Comparison of ENCODE assay signal across 11 cellular contexts in genomic region chr6:70857387-70858077, GRCh38.
DNase-seq lines count a peak whose midpoint lies in the region; ATAC-seq and TF ChIP-seq lines count a peak whose summit lies in the region.
"Had no signal": no experiment of that assay in that cellular context is flagged by ENCODE, and none has a peak within 500 bp of the region (broad histone marks: within the 10 kb centered on the region; RNA-seq: fewer than 3 reads in every experiment).

No MANE protein-coding gene starts in this region.

- H4K91ac ChIP-seq in neuronal stem cell (ENCODE audit: low read depth, low read length, poor library complexity) = no peak overlapping the region

- no peak overlapping the region for H2BK120ac ChIP-seq in neuronal stem cell (ENCODE audit: low read depth, low read length)

- H3K27me3 Mint-ChIP-seq in activated B cell treated with CpG ODN at 0.5 μM for 24 hours (no peaks in the 10 kb centered on the region), natural killer cell (ENCODE audit: low read depth in 2 of 2) (no peaks in the 10 kb centered on the region)
- H3K27me3 Mint-ChIP-seq: activated naive CD4-positive, alpha-beta T cell treated with anti-CD3 and anti-CD28 coated beads, Interleukin-2, amount 10 ng/mL, durations not matched to agents 7 days and 5 days had no signal

- H3K79me1 ChIP-seq in neuronal stem cell (ENCODE audit: low read depth, low read length) = no peaks in the 10 kb centered on the region

- peaks cover 4% of the 10 kb centered on the region; the same call in 1 of the 2 replicates for H4K20me1 ChIP-seq in PC-9 (ENCODE audit: insufficient read depth)

- no peak overlapping the region for H3K4ac ChIP-seq in neuronal stem cell (ENCODE audit: low read length)

- H3K79me2 ChIP-seq in PC-9 (ENCODE audit: low read depth) = no peaks in the 10 kb centered on the region

- H3K9me3 ChIP-seq in PC-9 (ENCODE audit: insufficient read depth, low read depth) (no peaks in the 10 kb centered on the region), neuronal stem cell (replicated peaks in 1 of 2; ENCODE audit: control insufficient read depth in 2 of 2, insufficient read depth in 1 of 2, low read depth in 1 of 2, low read length in 2 of 2) (no peaks in the 10 kb centered on the region)

- H3K9me3 Mint-ChIP-seq in activated B cell treated with CpG ODN at 0.5 μM for 24 hours (no peaks in the 10 kb centered on the region), natural killer cell (no peaks in the 10 kb centered on the region)
- H3K9me3 Mint-ChIP-seq: activated naive CD4-positive, alpha-beta T cell treated with anti-CD3 and anti-CD28 coated beads, Interleukin-2, amount 10 ng/mL, durations not matched to agents 7 days and 5 days had no signal

- H3K27ac Mint-ChIP-seq in activated B cell treated with CpG ODN at 0.5 μM for 24 hours (no peak overlapping the region), natural killer cell (no peak overlapping the region)
- H3K27ac Mint-ChIP-seq: activated naive CD4-positive, alpha-beta T cell treated with anti-CD3 and anti-CD28 coated beads, Interleukin-2, amount 10 ng/mL, durations not matched to agents 7 days and 5 days had no signal

- H3K36me3 ChIP-seq in PC-9 (ENCODE audit: low read depth) (0 out of 2 replicates have a peak, but pooled peaks cover 7% of the 10 kb centered on the region), neuronal stem cell (replicated peaks in 1 of 2; ENCODE audit: control insufficient read depth in 2 of 2, insufficient read depth in 2 of 2, low read length in 2 of 2) (peaks cover 0 to 34% of the 10 kb centered on the region in 2 donors)

- H3K9ac ChIP-seq in neuronal stem cell (ENCODE audit: low read depth, low read length, poor library complexity) = no peak overlapping the region

- H3K23ac ChIP-seq in neuronal stem cell (ENCODE audit: low read depth, low read length, poor library complexity) = no peak overlapping the region

- no peak overlapping the region for H2BK12ac ChIP-seq in neuronal stem cell (ENCODE audit: low read length)

- H3K27ac ChIP-seq in PC-9 = no peak overlapping the region
- no peak overlapping the region for H3K27ac ChIP-seq in neuronal stem cell (replicated peaks; ENCODE audit: low read length)

- H3K36me3 Mint-ChIP-seq in activated B cell treated with CpG ODN at 0.5 μM for 24 hours (ENCODE audit: low read depth) (peaks cover 38% of the 10 kb centered on the region), natural killer cell (peaks cover 13% of the 10 kb centered on the region)

- no peak overlapping the region for H2BK15ac ChIP-seq in neuronal stem cell (ENCODE audit: low read length)

- no TSS peak for BruUV-seq in PC-9 (replicated peaks; lab: Mats Ljungman, UMichigan)

- DNase-seq in activated B cell treated with CpG ODN at 0.5 μM for 24 hours = no peak
- DNase-seq in NCI-H82 (lab: John Stamatoyannopoulos, UW) = no peak
- DNase-seq in natural killer cell = no peak
- no peak for DNase-seq in PC-9
- no peak for DNase-seq in neuronal stem cell (ENCODE audit: low spot score)
- DNase-seq: activated CD4-positive, CD25-positive, alpha-beta regulatory T cell; activated naive CD4-positive, alpha-beta T cell treated with anti-CD3 and anti-CD28 coated beads, Interleukin-2, amount 10 ng/mL, durations not matched to agents 7 days and 5 days; NCI-H1048 had no signal

- ATAC-seq in GM18907 (IDR thresholded peaks at IDR 0.05; ENCODE audit: unreplicated experiment) (peak; percentile 99), GM21619 (IDR thresholded peaks at IDR 0.05; ENCODE audit: unreplicated experiment) (peak; percentile 100), HG03139 (IDR thresholded peaks at IDR 0.05; ENCODE audit: unreplicated experiment) (peak; percentile 99), activated B cell treated with CpG ODN at 0.5 μM for 24 hours (ENCODE audit: low read depth) (peak; percentile 100), natural killer cell (no peak)

- H3K18ac ChIP-seq in neuronal stem cell (ENCODE audit: low read length) = no peak overlapping the region

- no peak overlapping the region for H3K14ac ChIP-seq in neuronal stem cell (ENCODE audit: low read length)

- H3F3A ChIP-seq in PC-9 (ENCODE audit: insufficient read depth, low read depth) = no peaks in the 10 kb centered on the region

- H4K8ac ChIP-seq in neuronal stem cell (ENCODE audit: low read depth, low read length) = no peak overlapping the region

- H3K27me3 ChIP-seq in PC-9 (ENCODE audit: insufficient read depth, low read depth) = no peaks in the 10 kb centered on the region
- H3K27me3 ChIP-seq in neuronal stem cell (ENCODE audit: control insufficient read depth in 3 of 3, insufficient read depth in 3 of 3, low read depth in 1 of 3, low read length in 3 of 3) = no peaks in the 10 kb centered on the region

- intact Hi-C loops in activated B cell treated with CpG ODN at 0.5 μM for 24 hours (cut with micrococcal nuclease) (loop anchor here (5.0 kb wide), 2 partner anchors 35 to 445 kb away; partner anchors contain the start of gene FAM135A), natural killer cell (cut with micrococcal nuclease) (no loop called here), PC-9 (cut with micrococcal nuclease; ENCODE audit: unreplicated experiment) (no loop called here)

- H3K4me1 Mint-ChIP-seq in activated B cell treated with CpG ODN at 0.5 μM for 24 hours = peaks cover 24% of the 10 kb centered on the region
- H3K4me1 Mint-ChIP-seq in natural killer cell = peaks cover 0 to 7% of the 10 kb centered on the region in 2 donors
- H3K4me1 Mint-ChIP-seq: activated naive CD4-positive, alpha-beta T cell treated with anti-CD3 and anti-CD28 coated beads, Interleukin-2, amount 10 ng/mL, durations not matched to agents 7 days and 5 days had no signal

- H3K4me2 ChIP-seq in PC-9 (no peak overlapping the region), neuronal stem cell (ENCODE audit: insufficient read depth, low read length, poor library complexity, severe bottlenecking) (no peak overlapping the region)

- H3K4me3 Mint-ChIP-seq in activated B cell treated with CpG ODN at 0.5 μM for 24 hours = peak overlapping the region; percentile 11
- H3K4me3 Mint-ChIP-seq in natural killer cell = no peak overlapping the region
- H3K4me3 Mint-ChIP-seq: activated naive CD4-positive, alpha-beta T cell treated with anti-CD3 and anti-CD28 coated beads, Interleukin-2, amount 10 ng/mL, durations not matched to agents 7 days and 5 days had no signal

- H2BK5ac ChIP-seq in neuronal stem cell (ENCODE audit: low read length) = no peak overlapping the region

- POLR2A ChIA-PET in activated B cell treated with CpG ODN at 0.5 μM for 24 hours (lab: Charles Lee) (interaction anchor here (2.1 kb wide), 1 partner anchor 190 kb away, joined by 7 read pairs; the partner anchor contains the start of gene SMAP1), PC-9 (lab: Charles Lee; ENCODE audit: unreplicated experiment) (no interaction called here)

- WGBS in neuronal stem cell (ENCODE audit: extremely low coverage in 2 of 2, insufficient read length in 2 of 2, insufficient replicate concordance in 1 of 2), 2 donors = no CpG with 5 or more reads among the region's 5 CpGs

- CTCF ChIA-PET in activated B cell treated with CpG ODN at 0.5 μM for 24 hours (lab: Charles Lee) = interaction anchor here (0.9 to 1.7 kb wide), 4 partner anchors 23 to 306 kb away, joined by 3 to 4 read pairs (median 4); no protein-coding TSS in a partner anchor
- CTCF ChIA-PET in PC-9 (lab: Charles Lee) = no interaction called here

- H3K4me3 ChIP-seq in PC-9 (no peak overlapping the region), neuronal stem cell (ENCODE audit: low read length in 2 of 2) (no peak overlapping the region)

- H3K9me2 ChIP-seq in PC-9 (ENCODE audit: insufficient read depth) = no peaks in the 10 kb centered on the region

- H3K4me1 ChIP-seq in PC-9 (replicated peaks; ENCODE audit: insufficient read depth) = no peaks in the 10 kb centered on the region
- H3K4me1 ChIP-seq in neuronal stem cell (ENCODE audit: control insufficient read depth in 2 of 2, insufficient read depth in 1 of 2, low read depth in 1 of 2, low read length in 2 of 2) = no peaks in the 10 kb centered on the region

- H2AK5ac ChIP-seq in neuronal stem cell (ENCODE audit: low read depth, low read length) = no peak overlapping the region

- no peak for TF ChIP-seq CTCF in activated B cell treated with CpG ODN at 0.5 μM for 24 hours (IDR thresholded peaks at IDR 0.05)
- TF ChIP-seq CTCF in natural killer cell (IDR thresholded peaks at IDR 0.05) = no peak
- no peak for TF ChIP-seq CTCF in PC-9 (conservative IDR thresholded peaks at IDR 0.05)

- H2AFZ ChIP-seq in PC-9 = no peak overlapping the region
- no peak overlapping the region for H2AFZ ChIP-seq in neuronal stem cell (ENCODE audit: low read length)

Comparison
In these comparisons a context has a peak if more than half of its experiments do, and no peak if none do; other contexts are left out.
1. ATAC-seq: peak in GM18907 (single experiment), GM21619 (single experiment), HG03139 (single experiment) and activated B cell treated with CpG ODN at 0.5 μM for 24 hours (single experiment); none in natural killer cell (0 of 3).